13 cellular contexts compared by ENCODE assay signal in genomic region chr7:49773939-49774458, GRCh38. TPM values are rescaled to one million over a fixed set of nuclear protein-coding genes. Genes with fewer than 3 reads are reported as not detected.
DNase-seq lines count a peak whose midpoint lies in the region; ATAC-seq and TF ChIP-seq lines count a peak whose summit lies in the region.
"Had no signal": no experiment of that assay in that cellular context is flagged by ENCODE, and none has a peak within 500 bp of the region (broad histone marks: within the 10 kb centered on the region; RNA-seq: fewer than 3 reads in every experiment).

No MANE protein-coding gene starts in this region.

- no peaks in the 10 kb centered on the region for H4K20me1 ChIP-seq in PC-9 (ENCODE audit: insufficient read depth)

- H3K4me1 ChIP-seq in esophagus squamous epithelium (peaks cover 13 to 38% (median 16%) of the 10 kb centered on the region in 3 donors), mucosa of rectum (ENCODE audit: control insufficient read depth in 2 of 2, insufficient read depth in 2 of 2, low read length in 2 of 2) (peaks cover 2 to 8% of the 10 kb centered on the region in 2 donors), PC-9 (replicated peaks; ENCODE audit: insufficient read depth) (no peaks in the 10 kb centered on the region)

- no TSS peak for BruUV-seq in PC-9 (replicated peaks; lab: Mats Ljungman, UMichigan)

- ATAC-seq in HG03342 (IDR thresholded peaks at IDR 0.05; ENCODE audit: unreplicated experiment), result no peak

- intact Hi-C loops in esophagus squamous epithelium (cut with DNase I), result no loop called here
- intact Hi-C loops in PC-9 (cut with micrococcal nuclease; ENCODE audit: unreplicated experiment), result no loop called here

- H3K79me2 ChIP-seq in PC-9 (ENCODE audit: low read depth), result no peaks in the 10 kb centered on the region

- H3K9me3 ChIP-seq in esophagus squamous epithelium, result no peaks in the 10 kb centered on the region
- H3K9me3 ChIP-seq in mucosa of rectum (ENCODE audit: control insufficient read depth in 2 of 2, low read length in 2 of 2), result no peaks in the 10 kb centered on the region
- no peaks in the 10 kb centered on the region for H3K9me3 ChIP-seq in PC-9 (ENCODE audit: insufficient read depth, low read depth)

- H3K36me3 Mint-ChIP-seq in type B pancreatic cell, result no peaks in the 10 kb centered on the region

- H3K9me3 Mint-ChIP-seq in type B pancreatic cell, result no peaks in the 10 kb centered on the region

- DNase-seq in DMS53 (lab: John Stamatoyannopoulos, UW) (peak; percentile 74), DMS53 treated with DMSO at 0.1 percent for 48 hours (lab: John Stamatoyannopoulos, UW; ENCODE audit: unreplicated experiment) (no peak), esophagus squamous epithelium (lab: John Stamatoyannopoulos, UW) (no peak), type B pancreatic cell (ENCODE audit: extremely low spot score, unreplicated experiment) (no peak), NCI-H1436 (lab: John Stamatoyannopoulos, UW) (no peak), PC-9 (no peak)
- DNase-seq: 8988T, cortex of kidney, NCI-H1694 had no signal

- H3F3A ChIP-seq in PC-9 (ENCODE audit: insufficient read depth, low read depth), result no peaks in the 10 kb centered on the region

- H3K4me3 Mint-ChIP-seq in type B pancreatic cell, result peak overlapping the region; percentile 93

- H3K4me2 ChIP-seq in PC-9, result no peak overlapping the region

- H3K36me3 ChIP-seq in esophagus squamous epithelium, result no peaks in the 10 kb centered on the region
- no peaks in the 10 kb centered on the region for H3K36me3 ChIP-seq in mucosa of rectum (ENCODE audit: control insufficient read depth in 2 of 2, insufficient read depth in 2 of 2, low read length in 2 of 2)
- no peaks in the 10 kb centered on the region for H3K36me3 ChIP-seq in PC-9 (ENCODE audit: low read depth)

- TF ChIP-seq POLR2A in esophagus squamous epithelium (IDR thresholded peaks at IDR 0.05), result no peak

- CTCF ChIA-PET in PC-9 (lab: Charles Lee), result no interaction called here

- POLR2A ChIA-PET in PC-9 (lab: Charles Lee; ENCODE audit: unreplicated experiment), result no interaction called here

- H2AFZ ChIP-seq in PC-9, result no peak overlapping the region

- H3K27me3 ChIP-seq in esophagus squamous epithelium (peaks cover 0 to 70% (median 0%) of the 10 kb centered on the region in 4 donors), mucosa of rectum (ENCODE audit: control insufficient read depth in 2 of 2, insufficient read depth in 2 of 2, low read length in 2 of 2) (peaks cover 13 to 20% of the 10 kb centered on the region in 2 donors), PC-9 (ENCODE audit: insufficient read depth, low read depth) (no peaks in the 10 kb centered on the region; the same call in none of the 2 replicates)

- H3K9me2 ChIP-seq in PC-9 (ENCODE audit: insufficient read depth), result no peaks in the 10 kb centered on the region; the same call in 1 of the 2 replicates

- peaks cover 6% of the 10 kb centered on the region for H3K4me1 Mint-ChIP-seq in type B pancreatic cell (ENCODE audit: unreplicated experiment)

- H3K9ac ChIP-seq in mucosa of rectum (ENCODE audit: low read depth in 1 of 2, low read length in 2 of 2), result no peak overlapping the region

- 0% methylated on average over 8 of the region's 56 CpGs; no CpG with 5 or more reads in 1 of the 2 donors for WGBS in esophagus squamous epithelium, 2 donors

- peak overlapping the region; percentile 42 to 65 (median 54) for H3K4me3 ChIP-seq in esophagus squamous epithelium
- peak overlapping the region; percentile 52 to 53 for H3K4me3 ChIP-seq in mucosa of rectum (ENCODE audit: low read length in 2 of 2)
- H3K4me3 ChIP-seq in PC-9, result no peak overlapping the region
- H3K4me3 ChIP-seq: lung, SK-N-MC had no signal

- no peak for TF ChIP-seq CTCF in esophagus squamous epithelium (IDR thresholded peaks at IDR 0.05)
- no peak for TF ChIP-seq CTCF in type B pancreatic cell (conservative IDR thresholded peaks at IDR 0.05)
- no peak for TF ChIP-seq CTCF in PC-9 (conservative IDR thresholded peaks at IDR 0.05)

- no peak overlapping the region for H3K27ac Mint-ChIP-seq in type B pancreatic cell

- H3K27ac ChIP-seq in esophagus squamous epithelium (peak overlapping the region in 1 of 4 donors; percentile 45), mucosa of rectum (ENCODE audit: low read depth in 2 of 2, low read length in 2 of 2) (no peak overlapping the region), PC-9 (no peak overlapping the region)
- H3K27ac ChIP-seq: SK-N-MC had no signal

- peaks cover 78% of the 10 kb centered on the region for H3K27me3 Mint-ChIP-seq in type B pancreatic cell

RNA-seq across cellular contexts. Expression of gene VWC2, which starts 0.6 kb away (rescaled TPM):
- total RNA-seq in esophagus squamous epithelium (under 1 TPM; under 0.01 to 0.19 (median 0.09) TPM), type B pancreatic cell (ENCODE audit: low replicate concordance) (0.33 and 0.60 TPM in 2 replicates), PC-9 (2021) (not detected in 2 replicates)
